ENCODE assay signal across 7 cellular contexts in genomic region chr21:14773777-14774345, GRCh38.
DNase-seq lines count a peak whose midpoint lies in the region; ATAC-seq and TF ChIP-seq lines count a peak whose summit lies in the region.

No MANE protein-coding gene starts in this region.

- DNase-seq in NCI-H82 (lab: John Stamatoyannopoulos, UW) (peak; percentile 81), fibroblast of villous mesenchyme (ENCODE audit: low read depth) (peak; percentile 21), sciatic nerve (ENCODE audit: low spot score) (peak; percentile 68), cortex of kidney (lab: John Stamatoyannopoulos, UW) (no peak), NCI-H2171 (lab: John Stamatoyannopoulos, UW) (no peak)
- peak; percentile 64 for DNase-seq in activated CD8-positive, alpha-beta memory T cell treated with anti-CD3 and anti-CD28 coated beads, Interleukin-2, amount 50 U/mL, for 48 hours

- intact Hi-C loops in sciatic nerve (cut with DNase I), result loop anchor here (2.0 to 10.0 kb wide), 2 partner anchors 293 to 1501 kb away; no protein-coding TSS in a partner anchor

- ATAC-seq in GM19372 (IDR thresholded peaks at IDR 0.05; ENCODE audit: low read depth, unreplicated experiment) (peak; percentile 56), sciatic nerve (no peak)

- peak; percentile 41 for TF ChIP-seq CTCF in fibroblast of villous mesenchyme (IDR thresholded peaks at IDR 0.05; ENCODE audit: insufficient read depth, low read depth, low read length)

- no peak overlapping the region for H3K4me3 ChIP-seq in fibroblast of villous mesenchyme (ENCODE audit: low read depth, low read length)

Comparison
In these comparisons a context has a peak if more than half of its experiments do, and no peak if none do; other contexts are left out.
1. DNase-seq: peak in NCI-H82 (single experiment), activated CD8-positive, alpha-beta memory T cell treated with anti-CD3 and anti-CD28 coated beads, Interleukin-2, amount 50 U/mL, for 48 hours (single experiment), fibroblast of villous mesenchyme (single experiment) and sciatic nerve (single experiment); none in cortex of kidney (single experiment) and NCI-H2171 (single experiment).